In genomic region chr5:153623906-153624765, GRCh38 we compare ENCODE assay signal across 23 cellular contexts.
DNase-seq lines count a peak whose midpoint lies in the region; ATAC-seq, FAIRE-seq and TF ChIP-seq lines count a peak whose summit lies in the region.
"Had no signal": no experiment of that assay in that cellular context is flagged by ENCODE, and none has a peak within 500 bp of the region (broad histone marks: within the 10 kb centered on the region; RNA-seq: fewer than 3 reads in every experiment).

No MANE protein-coding gene starts in this region.

- H3K23ac ChIP-seq in H1 (ENCODE audit: insufficient read length) (no peak overlapping the region), mesenchymal stem cell (ENCODE audit: low read length in 2 of 2) (no peak overlapping the region)

- no peaks in the 10 kb centered on the region for H3K27me3 ChIP-seq in PC-3 (ENCODE audit: low read length)
- H3K27me3 ChIP-seq in H1 (replicated peaks in 1 of 4; ENCODE audit: control insufficient read depth in 3 of 4, extremely low read depth in 1 of 4, insufficient read depth in 3 of 4, low read length in 3 of 4): no peaks in the 10 kb centered on the region
- no peaks in the 10 kb centered on the region for H3K27me3 ChIP-seq in mesenchymal stem cell (ENCODE audit: control insufficient read depth in 1 of 2, insufficient read depth in 1 of 2, low read length in 2 of 2)
- H3K27me3 ChIP-seq: right lobe of liver, upper lobe of left lung had no signal

- peak in 1 of 2 experiments; percentile 43; a peak in 1 of 3 replicates for TF ChIP-seq POLR2A in H1 (IDR thresholded peaks at IDR 0.05; ENCODE audit: control extremely low read depth in 1 of 2, low read depth in 2 of 2, low read length in 2 of 2)

- no peak overlapping the region for H4K8ac ChIP-seq in H1 (ENCODE audit: extremely low read depth, insufficient read depth, low read length)
- peak overlapping the region; percentile 66 for H4K8ac ChIP-seq in mesenchymal stem cell (ENCODE audit: low read length)

- H3K9ac ChIP-seq in PC-3 (ENCODE audit: low read length) (no peak overlapping the region), H1 (replicated peaks in 1 of 4; ENCODE audit: extremely low read depth in 1 of 4, low read depth in 3 of 4, low read length in 3 of 4) (no peak overlapping the region), mesenchymal stem cell (ENCODE audit: low read length) (no peak overlapping the region)

- POLR2A ChIA-PET in PC-3 (lab: Charles Lee; ENCODE audit: unreplicated experiment): no interaction called here
- POLR2A ChIA-PET in H1 (lab: Charles Lee; ENCODE audit: partially characterized antibody): interaction anchor here (0.7 kb wide), 1 partner anchor 168 kb away, joined by 3 read pairs; no protein-coding TSS in a partner anchor

- H3K4me1 ChIP-seq in PC-3 (ENCODE audit: insufficient read depth, low read length) (peaks cover 4% of the 10 kb centered on the region; the same call in 1 of the 2 replicates), H1 (replicated peaks in 1 of 4; ENCODE audit: control insufficient read depth in 3 of 4, insufficient read depth in 4 of 4, low read length in 3 of 4) (peaks cover 0 to 4% (median 3%) of the 10 kb centered on the region in 4 experiments; a peak in 5 of 7 replicates), mesenchymal stem cell (ENCODE audit: control insufficient read depth, insufficient read depth, low read depth, low read length) (peaks cover 5% of the 10 kb centered on the region)
- H3K4me1 ChIP-seq: right lobe of liver had no signal

- H4K20me1 ChIP-seq in PC-3 (ENCODE audit: low read length): no peaks in the 10 kb centered on the region
- H4K20me1 ChIP-seq in H1 (replicated peaks in 1 of 2; ENCODE audit: control insufficient read depth in 1 of 2, insufficient read depth in 2 of 2, low read length in 2 of 2): no peaks in the 10 kb centered on the region

- no peak overlapping the region for H2BK20ac ChIP-seq in H1 (ENCODE audit: low read length)

- BruUV-seq in PC-3 (replicated peaks; lab: Mats Ljungman, UMichigan): no TSS peak

- H3K79me1 ChIP-seq in H1 (ENCODE audit: low read depth, low read length) (no peaks in the 10 kb centered on the region), mesenchymal stem cell (replicated peaks; ENCODE audit: low read length, poor library complexity, severe bottlenecking) (no peaks in the 10 kb centered on the region)

- H3K4me2 ChIP-seq in PC-3 (ENCODE audit: low read length) (no peak overlapping the region; the same call in 1 of the 2 replicates), H1 (ENCODE audit: insufficient read depth in 1 of 2, low read depth in 2 of 2, low read length in 2 of 2) (no peak overlapping the region), mesenchymal stem cell (ENCODE audit: low read length, poor library complexity, severe bottlenecking) (no peak overlapping the region)

- H4K5ac ChIP-seq in H1 (ENCODE audit: insufficient read length, low read depth, low read length): no peak overlapping the region

- H3K4ac ChIP-seq in H1 (replicated peaks; ENCODE audit: insufficient read length, low read depth, low read length): no peak overlapping the region
- H3K4ac ChIP-seq in mesenchymal stem cell (ENCODE audit: low read depth in 1 of 2, low read length in 2 of 2): peak overlapping the region in 1 of 2 experiments; percentile 39

- H2BK5ac ChIP-seq in H1 (ENCODE audit: low read depth, low read length): no peak overlapping the region
- H2BK5ac ChIP-seq in mesenchymal stem cell (ENCODE audit: low read depth, low read length, poor library complexity, severe bottlenecking): no peak overlapping the region

- ATAC-seq in PC-3 (no peak), GM21367 (IDR thresholded peaks at IDR 0.05; ENCODE audit: unreplicated experiment) (no peak), HG02678 (IDR thresholded peaks at IDR 0.05; ENCODE audit: unreplicated experiment) (no peak)
- ATAC-seq: lower lobe of right lung; right lobe of liver; stimulated activated naive CD8-positive, alpha-beta T cell treated with anti-CD3 and anti-CD28 coated beads, Interleukin-15, Interleukin-2, amounts not matched to agents 100 U/mL and 50 U/mL, for 24 hours; T-cell had no signal

- H4K91ac ChIP-seq in H1 (replicated peaks; ENCODE audit: insufficient read length, low read length) (no peak overlapping the region), mesenchymal stem cell (ENCODE audit: low read length) (no peak overlapping the region)

- no peak for TF ChIP-seq EP300 in H1 (IDR thresholded peaks at IDR 0.05; ENCODE audit: borderline replicate concordance in 1 of 2, low read depth in 2 of 2, low read length in 2 of 2)

- peak; percentile 20 for DNase-seq in EL
- peak; percentile 29 for DNase-seq in PC-3
- DNase-seq in H1 (ENCODE audit: low read depth in 1 of 2, low spot score in 2 of 2): no peak
- DNase-seq in mesenchymal stem cell: no peak
- no peak for DNase-seq in NCI-H1694 treated with DMSO at 0.1 percent for 48 hours (lab: John Stamatoyannopoulos, UW)
- DNase-seq in ecto neural progenitor cell (ENCODE audit: low spot score): no peak
- DNase-seq: activated CD4-positive, alpha-beta T cell treated with anti-CD3 and anti-CD28 coated beads, Interleukin-2, amount 50 U/mL, for 4 hours; activated naive CD4-positive, alpha-beta T cell treated with Interleukin-2 at 50 U/mL for 16 hours; activated T-cell treated with anti-CD3 and anti-CD28 coated beads for 4 hours; anterior cingulate cortex; glutamatergic neuron; lower lobe of right lung; NCI-H2029 treated with DMSO at 0.1 percent for 48 hours; NCI-H446 treated with DMSO at 0.1 percent for 48 hours; occipital lobe; right lobe of liver; stimulated activated naive CD8-positive, alpha-beta T cell treated with anti-CD3 and anti-CD28 coated beads, Interleukin-15, Interleukin-2, amounts not matched to agents 100 U/mL and 50 U/mL, for 24 hours; T-cell; upper lobe of left lung had no signal

- no peak for TF ChIP-seq RAD21 in H1 (IDR thresholded peaks at IDR 0.05 in 1 of 2, conservative IDR thresholded peaks at IDR 0.05 in 1 of 2; ENCODE audit: low read depth in 2 of 2, low read length in 2 of 2)

- no peak overlapping the region for H2BK15ac ChIP-seq in H1 (ENCODE audit: low read length)
- no peak overlapping the region for H2BK15ac ChIP-seq in mesenchymal stem cell (ENCODE audit: low read depth, poor library complexity, severe bottlenecking)

- H3K23me2 ChIP-seq in H1 (ENCODE audit: low read depth, low read length): no peaks in the 10 kb centered on the region

- no peak overlapping the region for H3K14ac ChIP-seq in H1 (ENCODE audit: insufficient read length)
- H3K14ac ChIP-seq in mesenchymal stem cell (ENCODE audit: low read length in 2 of 2): no peak overlapping the region

- WGBS in H1 (ENCODE audit: extremely low coverage in 1 of 2, insufficient coverage in 1 of 2, insufficient read length in 1 of 2, insufficient replicate concordance in 2 of 2, low coverage in 1 of 2, low lambda C conversion rate in 2 of 2, missing lambda C conversion rate in 1 of 2), 2 experiments: 89% methylated on average over 7 of the region's 7 CpGs; no CpG with 5 or more reads in 1 of the 2 experiments
- WGBS in mesenchymal stem cell: 78% methylated on average over 1 of the region's 7 CpGs

- H2BK120ac ChIP-seq in H1 (replicated peaks; ENCODE audit: low read depth, low read length): no peak overlapping the region
- H2BK120ac ChIP-seq in mesenchymal stem cell (ENCODE audit: low read depth, low read length): no peak overlapping the region

- CTCF ChIA-PET in PC-3 (lab: Charles Lee) (no interaction called here), H1 (lab: Charles Lee; ENCODE audit: partially characterized antibody) (interaction anchor here (1.0 to 1.4 kb wide), 3 partner anchors 10 to 56 kb away, joined by 3 to 6 read pairs (median 3); no protein-coding TSS in a partner anchor)

- no peaks in the 10 kb centered on the region for H3K9me2 ChIP-seq in PC-3 (replicated peaks; ENCODE audit: low read length)

- H3K36me3 ChIP-seq in PC-3 (ENCODE audit: low read depth, low read length) (no peaks in the 10 kb centered on the region), H1 (ENCODE audit: control insufficient read depth in 2 of 4, insufficient read depth in 4 of 4, low read length in 3 of 4) (no peaks in the 10 kb centered on the region), mesenchymal stem cell (ENCODE audit: control insufficient read depth in 1 of 2, insufficient read depth in 2 of 2, low read depth in 1 of 2, low read length in 2 of 2) (no peaks in the 10 kb centered on the region)
- H3K36me3 ChIP-seq: lower lobe of right lung, right lobe of liver, upper lobe of left lung had no signal

- FAIRE-seq in H1 (lab: Jason Lieb, UNC): no peak
- FAIRE-seq: colon had no signal

- H3K27ac ChIP-seq in PC-3 (ENCODE audit: low read length) (no peak overlapping the region), H1 (ENCODE audit: low read depth, low read length) (no peak overlapping the region), mesenchymal stem cell (ENCODE audit: low read length, poor library complexity, severe bottlenecking) (no peak overlapping the region)
- H3K27ac ChIP-seq: lower lobe of right lung, right lobe of liver, upper lobe of left lung, VCaP had no signal

- TF ChIP-seq CTCF in PC-3 (conservative IDR thresholded peaks at IDR 0.05; ENCODE audit: low read depth, low read length) (no peak), H1 (IDR thresholded peaks at IDR 0.05; ENCODE audit: control extremely low read depth in 1 of 3, insufficient read depth in 1 of 3, low read depth in 1 of 3, low read length in 3 of 3) (no peak)

- H3K56ac ChIP-seq in H1 (replicated peaks; ENCODE audit: insufficient read length, low read depth, low read length): no peak overlapping the region

- H3K4me3 ChIP-seq in PC-3 (ENCODE audit: low read length): no peak overlapping the region
- no peak overlapping the region for H3K4me3 ChIP-seq in H1 (ENCODE audit: extremely low read depth in 1 of 4, insufficient read depth in 2 of 4, low read depth in 3 of 4, low read length in 4 of 4)
- H3K4me3 ChIP-seq in mesenchymal stem cell (ENCODE audit: insufficient read depth in 1 of 2, low read depth in 1 of 2, low read length in 2 of 2): no peak overlapping the region
- H3K4me3 ChIP-seq: lower lobe of right lung, right lobe of liver, upper lobe of left lung had no signal

- no peaks in the 10 kb centered on the region for H3F3A ChIP-seq in PC-3 (ENCODE audit: low read length, unreplicated experiment)

- H2BK12ac ChIP-seq in H1 (ENCODE audit: low read depth, low read length) (no peak overlapping the region), mesenchymal stem cell (ENCODE audit: low read length in 2 of 2) (peak overlapping the region in 1 of 2 experiments; percentile 46)

- H3K18ac ChIP-seq in H1 (ENCODE audit: extremely low read depth, low read length): no peak overlapping the region
- H3K18ac ChIP-seq in mesenchymal stem cell (ENCODE audit: low read depth in 1 of 2, low read length in 2 of 2): peak overlapping the region in 1 of 2 experiments; percentile 5

- H2AFZ ChIP-seq in PC-3 (ENCODE audit: low read length) (no peak overlapping the region; the same call in 1 of the 2 replicates), H1 (ENCODE audit: low read length) (no peak overlapping the region), mesenchymal stem cell (ENCODE audit: low read depth, low read length) (no peak overlapping the region)

- H3K9me3 ChIP-seq in PC-3 (ENCODE audit: low read length) (no peaks in the 10 kb centered on the region), H1 (ENCODE audit: insufficient read depth in 2 of 2, low read depth in 1 of 2, low read length in 1 of 2) (no peaks in the 10 kb centered on the region), mesenchymal stem cell (ENCODE audit: control insufficient read depth, low read length) (no peaks in the 10 kb centered on the region)
- H3K9me3 ChIP-seq: lower lobe of right lung, right lobe of liver, upper lobe of left lung had no signal

- intact Hi-C loops in PC-3 (cut with micrococcal nuclease): no loop called here

- no peak overlapping the region for H2AK5ac ChIP-seq in H1 (ENCODE audit: low read depth, low read length)
- peak overlapping the region; percentile 69 for H2AK5ac ChIP-seq in mesenchymal stem cell (ENCODE audit: low read length, severe bottlenecking)

- H3K79me2 ChIP-seq in PC-3 (ENCODE audit: low read length) (no peaks in the 10 kb centered on the region), H1 (ENCODE audit: control insufficient read depth in 1 of 2, insufficient read depth in 2 of 2, low read length in 2 of 2) (no peaks in the 10 kb centered on the region)

Comparison
In these comparisons a context has a peak if more than half of its experiments do, and no peak if none do; other contexts are left out.
1. DNase-seq: peak in EL (single experiment) and PC-3 (single experiment); none in H1 (0 of 2), mesenchymal stem cell (single experiment), NCI-H1694 treated with DMSO at 0.1 percent for 48 hours (single experiment) and ecto neural progenitor cell (single experiment).